ENCODE assay signal across 12 cellular contexts in genomic region chr17:68182016-68182315, GRCh38.
DNase-seq lines count a peak whose midpoint lies in the region; ATAC-seq and TF ChIP-seq lines count a peak whose summit lies in the region.
"Had no signal": no experiment of that assay in that cellular context is flagged by ENCODE, and none has a peak within 500 bp of the region (broad histone marks: within the 10 kb centered on the region; RNA-seq: fewer than 3 reads in every experiment).

No MANE protein-coding gene starts in this region.

- peaks cover 10% of the 10 kb centered on the region for H3K27me3 Mint-ChIP-seq in activated naive CD4-positive, alpha-beta T cell treated with anti-CD3 and anti-CD28 coated beads, Interleukin-2, amount 10 ng/mL, durations not matched to agents 7 days and 5 days
- no peaks in the 10 kb centered on the region for H3K27me3 Mint-ChIP-seq in stimulated activated naive B cell treated with anti-CD40 and anti-IgM and Interleukin-4, amounts not matched to agents 10 μg/mL and 1 μg/mL and 100 μg/mL, for 72 hours

- H2BK12ac ChIP-seq in neuronal stem cell (ENCODE audit: low read length), result no peak overlapping the region

- no peaks in the 10 kb centered on the region for H3K9me2 ChIP-seq in OCI-LY1 (ENCODE audit: low read depth, low read length)
- no peaks in the 10 kb centered on the region for H3K9me2 ChIP-seq in PC-3 (replicated peaks; ENCODE audit: low read length)

- peaks cover 34% of the 10 kb centered on the region for H3K4me1 ChIP-seq in OCI-LY1 (ENCODE audit: insufficient read depth, low read length, severe bottlenecking)
- H3K4me1 ChIP-seq in neuronal stem cell (ENCODE audit: control insufficient read depth in 2 of 2, insufficient read depth in 1 of 2, low read depth in 1 of 2, low read length in 2 of 2), result peaks cover 3 to 8% of the 10 kb centered on the region in 2 donors
- peaks cover 9% of the 10 kb centered on the region for H3K4me1 ChIP-seq in PC-3 (ENCODE audit: insufficient read depth, low read length)
- H3K4me1 ChIP-seq: right atrium auricular region had no signal

- no peak overlapping the region for H3K18ac ChIP-seq in neuronal stem cell (ENCODE audit: low read length)

- H3K79me2 ChIP-seq in OCI-LY1 (ENCODE audit: insufficient read depth, low read length), result peaks cover 54% of the 10 kb centered on the region
- no peaks in the 10 kb centered on the region for H3K79me2 ChIP-seq in PC-3 (ENCODE audit: low read length)

- TF ChIP-seq CTCF in OCI-LY1 (IDR thresholded peaks at IDR 0.05; ENCODE audit: low read length), result no peak
- no peak for TF ChIP-seq CTCF in PC-3 (conservative IDR thresholded peaks at IDR 0.05; ENCODE audit: low read depth, low read length)

- H3K27ac ChIP-seq in OCI-LY1 (ENCODE audit: low read depth, low read length, poor library complexity, severe bottlenecking), result peak overlapping the region; percentile 96
- no peak overlapping the region for H3K27ac ChIP-seq in neuronal stem cell (replicated peaks; ENCODE audit: low read length)
- H3K27ac ChIP-seq in PC-3 (ENCODE audit: low read length), result no peak overlapping the region
- H3K27ac ChIP-seq: right atrium auricular region had no signal

- no peak for DNase-seq in activated naive CD4-positive, alpha-beta T cell treated with anti-CD3 and anti-CD28 coated beads, Interleukin-2, amount 10 ng/mL, durations not matched to agents 7 days and 5 days
- DNase-seq in activated naive CD4-positive, alpha-beta T cell treated with anti-CD3 and anti-CD28 coated beads, Interleukin-2, amount 50 U/mL, for 72 hours (ENCODE audit: low spot score in 2 of 2), result no peak
- DNase-seq in stimulated activated naive B cell treated with anti-CD40 and anti-IgM and Interleukin-4, amounts not matched to agents 10 μg/mL and 1 μg/mL and 100 μg/mL, for 72 hours, result no peak
- DNase-seq in neuronal stem cell (ENCODE audit: low spot score) (no peak), PC-3 (no peak), SW 1271 (lab: John Stamatoyannopoulos, UW) (no peak)
- DNase-seq: C1 segment of cervical spinal cord; effector CD8-positive, alpha-beta T cell had no signal

- no peak overlapping the region for H3K14ac ChIP-seq in neuronal stem cell (ENCODE audit: low read length)

- peak overlapping the region; percentile 90 for H3K4me3 ChIP-seq in OCI-LY1 (ENCODE audit: low read depth, low read length, poor library complexity, severe bottlenecking)
- no peak overlapping the region for H3K4me3 ChIP-seq in neuronal stem cell (ENCODE audit: low read length in 2 of 2)
- H3K4me3 ChIP-seq in PC-3 (ENCODE audit: low read length), result no peak overlapping the region
- H3K4me3 ChIP-seq: right atrium auricular region had no signal

- H3K79me1 ChIP-seq in neuronal stem cell (ENCODE audit: low read depth, low read length), result no peaks in the 10 kb centered on the region

- peaks cover 2% of the 10 kb centered on the region for H3K9me3 Mint-ChIP-seq in activated naive CD4-positive, alpha-beta T cell treated with anti-CD3 and anti-CD28 coated beads, Interleukin-2, amount 10 ng/mL, durations not matched to agents 7 days and 5 days
- H3K9me3 Mint-ChIP-seq in activated naive CD4-positive, alpha-beta T cell treated with anti-CD3 and anti-CD28 coated beads, Interleukin-2, amount 50 U/mL, for 72 hours, result peaks cover 4% of the 10 kb centered on the region in 2 donors
- H3K9me3 Mint-ChIP-seq in stimulated activated naive B cell treated with anti-CD40 and anti-IgM and Interleukin-4, amounts not matched to agents 10 μg/mL and 1 μg/mL and 100 μg/mL, for 72 hours, result peaks cover 0 to 2% of the 10 kb centered on the region in 2 donors

- H2AK5ac ChIP-seq in neuronal stem cell (ENCODE audit: low read depth, low read length), result no peak overlapping the region

- no peak overlapping the region for H3K23ac ChIP-seq in neuronal stem cell (ENCODE audit: low read depth, low read length, poor library complexity)

- H4K20me1 ChIP-seq in OCI-LY1 (ENCODE audit: insufficient read depth, low read length) (no peaks in the 10 kb centered on the region), PC-3 (ENCODE audit: low read length) (no peaks in the 10 kb centered on the region)

- H3K4me3 Mint-ChIP-seq in activated naive CD4-positive, alpha-beta T cell treated with anti-CD3 and anti-CD28 coated beads, Interleukin-2, amount 10 ng/mL, durations not matched to agents 7 days and 5 days, result peak overlapping the region; percentile 56
- H3K4me3 Mint-ChIP-seq in stimulated activated naive B cell treated with anti-CD40 and anti-IgM and Interleukin-4, amounts not matched to agents 10 μg/mL and 1 μg/mL and 100 μg/mL, for 72 hours, result peak overlapping the region; percentile 69 to 75

- no TSS peak for BruUV-seq in PC-3 (replicated peaks; lab: Mats Ljungman, UMichigan)

- H3K9ac ChIP-seq in OCI-LY1 (ENCODE audit: low read length), result peak overlapping the region; percentile 94
- H3K9ac ChIP-seq in neuronal stem cell (ENCODE audit: low read depth, low read length, poor library complexity), result no peak overlapping the region
- H3K9ac ChIP-seq in PC-3 (ENCODE audit: low read length), result no peak overlapping the region

- H3K36me3 ChIP-seq in OCI-LY1 (ENCODE audit: insufficient read depth, low read length) (peaks cover 45% of the 10 kb centered on the region), neuronal stem cell (replicated peaks in 1 of 2; ENCODE audit: control insufficient read depth in 2 of 2, insufficient read depth in 2 of 2, low read length in 2 of 2) (no peaks in the 10 kb centered on the region), PC-3 (ENCODE audit: low read depth, low read length) (no peaks in the 10 kb centered on the region)
- H3K36me3 ChIP-seq: right atrium auricular region had no signal

- no peak overlapping the region for H4K8ac ChIP-seq in neuronal stem cell (ENCODE audit: low read depth, low read length)

- H3K4me2 ChIP-seq in OCI-LY1 (ENCODE audit: low read length) (peak overlapping the region; percentile 95), neuronal stem cell (ENCODE audit: insufficient read depth, low read length, poor library complexity, severe bottlenecking) (no peak overlapping the region), PC-3 (ENCODE audit: low read length) (no peak overlapping the region)

- no peak overlapping the region for H2AFZ ChIP-seq in OCI-LY1 (ENCODE audit: low read length)
- H2AFZ ChIP-seq in neuronal stem cell (ENCODE audit: low read length), result no peak overlapping the region
- H2AFZ ChIP-seq in PC-3 (ENCODE audit: low read length), result no peak overlapping the region

- H3K4me1 Mint-ChIP-seq in activated naive CD4-positive, alpha-beta T cell treated with anti-CD3 and anti-CD28 coated beads, Interleukin-2, amount 10 ng/mL, durations not matched to agents 7 days and 5 days, result peaks cover 65% of the 10 kb centered on the region
- H3K4me1 Mint-ChIP-seq in stimulated activated naive B cell treated with anti-CD40 and anti-IgM and Interleukin-4, amounts not matched to agents 10 μg/mL and 1 μg/mL and 100 μg/mL, for 72 hours, result peaks cover 28 to 58% of the 10 kb centered on the region in 2 donors

- peaks cover 4% of the 10 kb centered on the region for H3K36me3 Mint-ChIP-seq in activated naive CD4-positive, alpha-beta T cell treated with anti-CD3 and anti-CD28 coated beads, Interleukin-2, amount 10 ng/mL, durations not matched to agents 7 days and 5 days
- H3K36me3 Mint-ChIP-seq in activated naive CD4-positive, alpha-beta T cell treated with anti-CD3 and anti-CD28 coated beads, Interleukin-2, amount 50 U/mL, for 72 hours, result no peaks in the 10 kb centered on the region
- peaks cover 2 to 12% of the 10 kb centered on the region in 2 donors for H3K36me3 Mint-ChIP-seq in stimulated activated naive B cell treated with anti-CD40 and anti-IgM and Interleukin-4, amounts not matched to agents 10 μg/mL and 1 μg/mL and 100 μg/mL, for 72 hours

- no peak overlapping the region for H2BK5ac ChIP-seq in neuronal stem cell (ENCODE audit: low read length)

- WGBS in neuronal stem cell (ENCODE audit: extremely low coverage in 2 of 2, insufficient read length in 2 of 2, insufficient replicate concordance in 1 of 2), 2 donors, result no CpG with 5 or more reads among the region's 1 CpG

- no peak overlapping the region for H2BK120ac ChIP-seq in neuronal stem cell (ENCODE audit: low read depth, low read length)

- intact Hi-C loops in PC-3 (cut with micrococcal nuclease), result no loop called here

- CTCF ChIA-PET in activated naive CD4-positive, alpha-beta T cell treated with anti-CD3 and anti-CD28 coated beads, Interleukin-2, amount 10 ng/mL, durations not matched to agents 7 days and 5 days (lab: Charles Lee), result interaction anchor here (1.2 to 8.3 kb wide), 3 partner anchors 10 to 276 kb away, joined by 3 to 104 read pairs (median 11); no protein-coding TSS in a partner anchor
- CTCF ChIA-PET in PC-3 (lab: Charles Lee), result interaction anchor here (0.6 kb wide), 1 partner anchor 8 kb away, joined by 7 read pairs; no protein-coding TSS in a partner anchor

- ATAC-seq in activated naive CD4-positive, alpha-beta T cell treated with anti-CD3 and anti-CD28 coated beads, Interleukin-2, amount 50 U/mL, for 72 hours, result no peak
- peak; percentile 44 for ATAC-seq in GM21737 (IDR thresholded peaks at IDR 0.05; ENCODE audit: unreplicated experiment)
- peak; percentile 64 to 71 for ATAC-seq in stimulated activated naive B cell treated with anti-CD40 and anti-IgM and Interleukin-4, amounts not matched to agents 10 μg/mL and 1 μg/mL and 100 μg/mL, for 72 hours (replicated peaks)
- no peak for ATAC-seq in PC-3
- ATAC-seq: Right ventricle myocardium inferior had no signal

- no peak overlapping the region for H4K91ac ChIP-seq in neuronal stem cell (ENCODE audit: low read depth, low read length, poor library complexity)

- no peaks in the 10 kb centered on the region for H3K27me3 ChIP-seq in OCI-LY1 (ENCODE audit: insufficient read depth, low read length)
- H3K27me3 ChIP-seq in neuronal stem cell (ENCODE audit: control insufficient read depth in 3 of 3, insufficient read depth in 3 of 3, low read depth in 1 of 3, low read length in 3 of 3), result peaks cover 0 to 11% (median 2%) of the 10 kb centered on the region in 3 experiments
- H3K27me3 ChIP-seq in PC-3 (ENCODE audit: low read length), result no peaks in the 10 kb centered on the region
- H3K27me3 ChIP-seq: right atrium auricular region had no signal

- POLR2A ChIA-PET in PC-3 (lab: Charles Lee; ENCODE audit: unreplicated experiment), result no interaction called here

- H2BK15ac ChIP-seq in neuronal stem cell (ENCODE audit: low read length), result no peak overlapping the region

- H3F3A ChIP-seq in OCI-LY1 (ENCODE audit: insufficient read depth, low read length) (no peaks in the 10 kb centered on the region), PC-3 (ENCODE audit: low read length, unreplicated experiment) (no peaks in the 10 kb centered on the region)

- peaks cover 9% of the 10 kb centered on the region for H3K9me3 ChIP-seq in OCI-LY1 (ENCODE audit: low read length)
- H3K9me3 ChIP-seq in neuronal stem cell (replicated peaks in 1 of 2; ENCODE audit: control insufficient read depth in 2 of 2, insufficient read depth in 1 of 2, low read depth in 1 of 2, low read length in 2 of 2), result no peaks in the 10 kb centered on the region
- H3K9me3 ChIP-seq in PC-3 (ENCODE audit: low read length), result no peaks in the 10 kb centered on the region
- H3K9me3 ChIP-seq: right atrium auricular region had no signal

- H3K4ac ChIP-seq in neuronal stem cell (ENCODE audit: low read length), result no peak overlapping the region

- no peak overlapping the region for H3K27ac Mint-ChIP-seq in activated naive CD4-positive, alpha-beta T cell treated with anti-CD3 and anti-CD28 coated beads, Interleukin-2, amount 10 ng/mL, durations not matched to agents 7 days and 5 days
- no peak overlapping the region for H3K27ac Mint-ChIP-seq in activated naive CD4-positive, alpha-beta T cell treated with anti-CD3 and anti-CD28 coated beads, Interleukin-2, amount 50 U/mL, for 72 hours
- peak overlapping the region; percentile 31 for H3K27ac Mint-ChIP-seq in stimulated activated naive B cell treated with anti-CD40 and anti-IgM and Interleukin-4, amounts not matched to agents 10 μg/mL and 1 μg/mL and 100 μg/mL, for 72 hours

Comparison
In these comparisons a context has a peak if more than half of its experiments do, and no peak if none do; other contexts are left out.
1. ATAC-seq: peak in GM21737 (single experiment) and stimulated activated naive B cell treated with anti-CD40 and anti-IgM and Interleukin-4, amounts not matched to agents 10 μg/mL and 1 μg/mL and 100 μg/mL, for 72 hours (2 of 2); none in activated naive CD4-positive, alpha-beta T cell treated with anti-CD3 and anti-CD28 coated beads, Interleukin-2, amount 50 U/mL, for 72 hours (0 of 2) and PC-3 (single experiment).